In genomic region chr1:224554056-224554455, GRCh38 we compare ENCODE assay signal across 1 cellular context.
TF ChIP-seq lines count a peak whose summit lies in the region.

No MANE protein-coding gene starts in this region.

TF ChIP-seq in HEK293, 187 proteins besides CTCF, POLR2A, EP300 and RAD21 (continued from another document):
- TF ChIP-seq ZNF398 (tag by site-specific recombination; IDR thresholded peaks at IDR 0.05) (no peak), HOXC10 (CRISPR knock-in tag; IDR thresholded peaks at IDR 0.05) (no peak), ZBTB20 (tag by site-specific recombination; IDR thresholded peaks at IDR 0.05) (0 out of 2 replicates have a peak, but pooled peaks have one; percentile 7), ZNF664 (tag by site-specific recombination; IDR thresholded peaks at IDR 0.05) (peak; percentile 75), ZNF623 (tag by site-specific recombination; IDR thresholded peaks at IDR 0.05) (no peak)
TF ChIP-seq in HEK293: peak in this region for 4.
